Comparison of ENCODE assay signal across 1 cellular context in genomic region chr19:1259206-1259872, GRCh38.
TF ChIP-seq lines count a peak whose summit lies in the region.

No MANE protein-coding gene starts in this region.

TF ChIP-seq in HepG2, 621 proteins besides CTCF, POLR2A, EP300 and RAD21 (continued from another document and continues in another):
- TF ChIP-seq CEBPZ (IDR thresholded peaks at IDR 0.05; ENCODE audit: low read length) (no peak), SMYD3 (CRISPR knock-in tag; IDR thresholded peaks at IDR 0.05) (no peak), ATF7-NPFF (CRISPR knock-in tag; IDR thresholded peaks at IDR 0.05; ENCODE audit: low read depth) (no peak; the same call in 1 of the 2 replicates), ZNF205 (CRISPR knock-in tag; IDR thresholded peaks at IDR 0.05) (0 out of 2 replicates have a peak, but pooled peaks have one; percentile 15), ATF4 (CRISPR knock-in tag; IDR thresholded peaks at IDR 0.05) (no peak; a peak in 1 of 4 replicates), SIN3B (IDR thresholded peaks at IDR 0.05; ENCODE audit: low read length) (no peak), CREB3 (CRISPR knock-in tag; IDR thresholded peaks at IDR 0.05) (no peak), THAP11 (CRISPR knock-in tag; IDR thresholded peaks at IDR 0.05) (peak; percentile 82), KLF11 (CRISPR knock-in tag; IDR thresholded peaks at IDR 0.05) (no peak), ZNF749 (CRISPR knock-in tag; IDR thresholded peaks at IDR 0.05; ENCODE audit: borderline replicate concordance) (peak; percentile 88; the same call in 1 of the 2 replicates), ZNF543 (CRISPR knock-in tag; IDR thresholded peaks at IDR 0.05) (peak; percentile 53; the same call in 1 of the 2 replicates), ZNF574 (CRISPR knock-in tag; IDR thresholded peaks at IDR 0.05) (peak; percentile 75), HNF1A (IDR thresholded peaks at IDR 0.05; ENCODE audit: low read depth) (no peak), HNF1A (CRISPR knock-in tag; IDR thresholded peaks at IDR 0.05; ENCODE audit: borderline replicate concordance) (peak; percentile 81; the same call in 1 of the 2 replicates), FUBP1 (CRISPR knock-in tag; IDR thresholded peaks at IDR 0.05; ENCODE audit: borderline replicate concordance) (peak; percentile 0; the same call in 1 of the 2 replicates), ZNF333 (CRISPR knock-in tag; IDR thresholded peaks at IDR 0.05; ENCODE audit: borderline replicate concordance) (no peak), ZNF883 (CRISPR knock-in tag; IDR thresholded peaks at IDR 0.05; ENCODE audit: not compliant biosample characterization) (peak; percentile 86), E2F2 (CRISPR knock-in tag; IDR thresholded peaks at IDR 0.05; ENCODE audit: borderline replicate concordance) (peak; percentile 45; the same call in 1 of the 2 replicates), ZNF30 (CRISPR knock-in tag; IDR thresholded peaks at IDR 0.05) (no peak), NRL (CRISPR knock-in tag; IDR thresholded peaks at IDR 0.05; ENCODE audit: borderline replicate concordance) (peak; percentile 95), HMG20B (CRISPR knock-in tag; conservative IDR thresholded peaks at IDR 0.05) (no peak), ZNF720 (CRISPR knock-in tag; IDR thresholded peaks at IDR 0.05) (no peak), FIP1L1 (IDR thresholded peaks at IDR 0.05; ENCODE audit: borderline replicate concordance, insufficient read depth, low read depth, low read length) (peak; percentile 84), JDP2 (CRISPR knock-in tag; IDR thresholded peaks at IDR 0.05; ENCODE audit: borderline replicate concordance) (no peak), KLF6 (CRISPR knock-in tag; IDR thresholded peaks at IDR 0.05) (peak; percentile 66; the same call in 1 of the 2 replicates), ZNF101 (CRISPR knock-in tag; IDR thresholded peaks at IDR 0.05; ENCODE audit: borderline replicate concordance, low read depth) (no peak), ATF7 (IDR thresholded peaks at IDR 0.05) (no peak), ATF7 (CRISPR knock-in tag; IDR thresholded peaks at IDR 0.05) (peak; percentile 61; the same call in 1 of the 2 replicates), BRF2 (CRISPR knock-in tag; IDR thresholded peaks at IDR 0.05) (no peak), SP5 (CRISPR knock-in tag; IDR thresholded peaks at IDR 0.05; ENCODE audit: borderline replicate concordance, low read depth) (peak; percentile 90), TP53 (CRISPR knock-in tag; conservative IDR thresholded peaks at IDR 0.05) (0 out of 2 replicates have a peak, but pooled peaks have one; percentile 28), TMF1 (CRISPR knock-in tag; IDR thresholded peaks at IDR 0.05; ENCODE audit: low read depth) (0 out of 2 replicates have a peak, but pooled peaks have one; percentile 29), REXO4 (CRISPR knock-in tag; IDR thresholded peaks at IDR 0.05; ENCODE audit: borderline replicate concordance) (peak; percentile 83; the same call in 1 of the 2 replicates), HIVEP1 (CRISPR knock-in tag; IDR thresholded peaks at IDR 0.05) (peak; percentile 95), PRPF4 (IDR thresholded peaks at IDR 0.05; ENCODE audit: low read depth, low read length, poor library complexity, severe bottlenecking) (no peak), KLF9 (CRISPR knock-in tag; IDR thresholded peaks at IDR 0.05; ENCODE audit: low read depth) (peak; percentile 45; the same call in 1 of the 2 replicates), ZNF770 (CRISPR knock-in tag; IDR thresholded peaks at IDR 0.05) (peak; percentile 74), ZNF510 (CRISPR knock-in tag; IDR thresholded peaks at IDR 0.05; ENCODE audit: low read depth) (peak; percentile 74; the same call in 1 of the 2 replicates), TFAP4 (IDR thresholded peaks at IDR 0.05; ENCODE audit: borderline replicate concordance, low read depth) (peak; percentile 73; the same call in 1 of the 2 replicates), DNMT3B (CRISPR knock-in tag; conservative IDR thresholded peaks at IDR 0.05) (0 out of 2 replicates have a peak, but pooled peaks have one; percentile 22), YEATS4 (CRISPR knock-in tag; IDR thresholded peaks at IDR 0.05; ENCODE audit: borderline replicate concordance) (peak; percentile 69; the same call in 1 of the 2 replicates)
